Comparison of ENCODE assay signal across 8 cellular contexts in the genomic region with DNA sequence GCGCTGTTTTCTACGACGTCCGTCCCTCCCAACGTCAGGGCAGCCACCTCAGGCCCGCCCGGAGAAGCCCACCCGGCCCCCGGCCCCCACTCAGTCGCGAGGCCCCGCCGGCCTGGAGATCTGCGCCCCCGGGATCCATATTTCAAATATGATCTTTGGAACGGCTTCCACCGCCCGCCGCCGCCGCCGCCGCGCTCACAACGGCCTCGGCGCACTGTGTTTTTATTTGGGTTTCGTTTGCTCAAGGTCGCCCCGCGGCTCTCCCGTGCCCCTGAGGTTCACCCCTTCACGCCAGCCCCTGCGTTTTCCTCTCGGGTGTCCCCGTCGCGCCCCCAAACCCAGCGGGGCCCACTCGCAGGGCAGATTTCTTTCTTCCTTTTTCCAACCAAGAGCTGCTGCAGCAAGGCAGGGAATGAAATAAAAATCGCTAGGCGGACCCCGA. TPM values are rescaled to one million over a fixed set of nuclear protein-coding genes. Genes with fewer than 3 reads are reported as not detected.
A peak's percentile ranks its signal among the peaks of the same experiment; 100 is the strongest.
DNase-seq lines count a peak whose midpoint lies in the region; ATAC-seq and TF ChIP-seq lines count a peak whose summit lies in the region.

No MANE protein-coding gene starts in this region.

- peaks cover 40% of the 10 kb centered on the region for H3K4me1 ChIP-seq in colonic mucosa

- no peak for TF ChIP-seq CTCF in AG04449 (IDR thresholded peaks at IDR 0.05; ENCODE audit: insufficient read depth, low read length, missing control alignments)
- TF ChIP-seq CTCF in colonic mucosa (IDR thresholded peaks at IDR 0.05): no peak

- H3K4me1 Mint-ChIP-seq in natural killer cell treated with Interleukin-12 subunit alpha and Interleukin-12 subunit beta and Interleukin-15 and Interleukin-18, amount 100 ng/mL, for 72 hours (ENCODE audit: low read depth in 2 of 2): peaks cover 0 to 16% of the 10 kb centered on the region in 2 donors

- H3K36me3 Mint-ChIP-seq in natural killer cell treated with Interleukin-12 subunit alpha and Interleukin-12 subunit beta and Interleukin-15 and Interleukin-18, amount 100 ng/mL, for 72 hours: no peaks in the 10 kb centered on the region

- no peaks in the 10 kb centered on the region for H3K9me3 Mint-ChIP-seq in natural killer cell treated with Interleukin-12 subunit alpha and Interleukin-12 subunit beta and Interleukin-15 and Interleukin-18, amount 100 ng/mL, for 72 hours

- peak overlapping the region; percentile 72 for H3K4me3 Mint-ChIP-seq in natural killer cell treated with Interleukin-12 subunit alpha and Interleukin-12 subunit beta and Interleukin-15 and Interleukin-18, amount 100 ng/mL, for 72 hours

- CTCF ChIA-PET in AG04449 (lab: Yijun Ruan, JAX): interaction anchor here (0.8 to 3.5 kb wide), 7 partner anchors 12 to 149 kb away, joined by 3 to 17 read pairs (median 4); partner anchors contain the start of gene CBX8

- H3K9me3 ChIP-seq in MG63: no peaks in the 10 kb centered on the region
- no peaks in the 10 kb centered on the region for H3K9me3 ChIP-seq in colonic mucosa

- H3K4me3 ChIP-seq in AG04449 (ENCODE audit: low read depth, low read length) (peak overlapping the region; percentile 50), MG63 (peak overlapping the region; percentile 53), colonic mucosa (peak overlapping the region; percentile 50)

- H3K36me3 ChIP-seq in MG63: no peaks in the 10 kb centered on the region
- H3K36me3 ChIP-seq in colonic mucosa: no peaks in the 10 kb centered on the region

- H3K9ac ChIP-seq in colonic mucosa (ENCODE audit: low read depth in 2 of 2, low read length in 2 of 2): peak overlapping the region; percentile 50 to 66

- POLR2A ChIA-PET in AG04449 (lab: Yijun Ruan, JAX): no interaction called here

- H3K27me3 ChIP-seq in MG63 (peaks cover 28% of the 10 kb centered on the region), colonic mucosa (peaks cover 43% of the 10 kb centered on the region)

- no peak for DNase-seq in AG04449 (ENCODE audit: low read depth, low spot score)
- DNase-seq in MG63: no peak
- DNase-seq in colonic mucosa: peak; percentile 44
- DNase-seq in natural killer cell treated with Interleukin-12 subunit alpha and Interleukin-12 subunit beta and Interleukin-15 and Interleukin-18, amount 100 ng/mL, for 72 hours (ENCODE audit: low spot score): no peak
- DNase-seq in pons (ENCODE audit: low spot score): no peak
- no peak for DNase-seq in GM19238 (ENCODE audit: insufficient read length, low spot score)
- no peak for DNase-seq in NCI-H1092 (lab: John Stamatoyannopoulos, UW)

- peaks cover 15 to 22% of the 10 kb centered on the region in 2 donors for H3K27me3 Mint-ChIP-seq in natural killer cell treated with Interleukin-12 subunit alpha and Interleukin-12 subunit beta and Interleukin-15 and Interleukin-18, amount 100 ng/mL, for 72 hours

- no peak overlapping the region for H3K27ac ChIP-seq in colonic mucosa

- H3K27ac Mint-ChIP-seq in natural killer cell treated with Interleukin-12 subunit alpha and Interleukin-12 subunit beta and Interleukin-15 and Interleukin-18, amount 100 ng/mL, for 72 hours: no peak overlapping the region

- intact Hi-C loops in colonic mucosa (cut with DNase I): loop anchor here (5.0 kb wide), 2 partner anchors 36 to 74 kb away; no protein-coding TSS in a partner anchor

- ATAC-seq in natural killer cell treated with Interleukin-12 subunit alpha and Interleukin-12 subunit beta and Interleukin-15 and Interleukin-18, amount 100 ng/mL, for 72 hours: no peak
- no peak for ATAC-seq in HG03095 (IDR thresholded peaks at IDR 0.05; ENCODE audit: unreplicated experiment)

RNA-seq across cellular contexts. Expression of gene CBX4, which starts 4.3 kb away (rescaled TPM):
- total RNA-seq in MG63 (2014; rRNA removed; shearing (Covaris generic); ENCODE audit: low replicate concordance): 8.8 and 26.2 TPM in 2 replicates
- total RNA-seq in colonic mucosa: 10 to 100 TPM; 10.6 to 18.1 TPM
- total RNA-seq in natural killer cell treated with Interleukin-12 subunit alpha and Interleukin-12 subunit beta and Interleukin-15 and Interleukin-18, amount 100 ng/mL, for 72 hours: 10 to 100 TPM; 26.2 to 58.3 TPM

RNA-seq across cellular contexts. Expression of gene CBX8, which starts 46.6 kb away (rescaled TPM):
- 7.7 and 15.7 TPM in 2 replicates for total RNA-seq in MG63 (2014; rRNA removed; shearing (Covaris generic); ENCODE audit: low replicate concordance)
- total RNA-seq in colonic mucosa: 1 to 10 TPM; 5.0 to 8.1 TPM
- 10 to 100 TPM in 1 of 2 donors, 1 to 10 TPM in 1; 9.8 to 46.4 TPM for total RNA-seq in natural killer cell treated with Interleukin-12 subunit alpha and Interleukin-12 subunit beta and Interleukin-15 and Interleukin-18, amount 100 ng/mL, for 72 hours
